23 cellular contexts compared by ENCODE assay signal in the genomic region with DNA sequence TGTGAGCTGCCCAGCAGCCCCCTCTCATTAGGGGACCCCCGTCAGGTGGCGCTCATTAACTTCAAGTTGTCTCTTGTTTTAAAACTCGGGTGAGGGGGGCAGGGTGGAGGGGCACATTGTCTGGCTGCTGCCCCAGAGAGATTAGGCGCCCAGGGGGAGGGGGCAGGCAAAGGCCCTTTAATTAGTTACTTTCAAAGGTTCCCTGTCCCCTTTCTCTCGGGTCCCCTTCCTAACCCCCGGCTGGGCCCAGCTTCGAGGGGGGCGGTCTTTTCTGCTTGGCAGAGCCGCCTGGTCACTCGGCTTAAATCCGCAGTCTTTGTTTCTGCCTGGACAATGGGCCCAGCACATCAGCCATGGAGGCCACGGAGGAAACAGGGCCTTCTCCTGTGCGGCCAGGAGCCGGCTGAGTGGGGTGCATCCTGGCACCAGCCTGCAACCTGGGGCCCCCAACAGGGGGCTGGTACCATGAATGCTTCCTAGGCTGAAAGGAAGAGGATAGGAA.
"Had no signal": no experiment of that assay in that cellular context is flagged by ENCODE, and none has a peak within 500 bp of the region (broad histone marks: within the 10 kb centered on the region; RNA-seq: fewer than 3 reads in every experiment).

No MANE protein-coding gene starts in this region.

- H3K4me3 ChIP-seq: MG63, SJCRH30 had no signal

- H3K27me3 ChIP-seq: MG63, SJCRH30 had no signal

- H3K36me3 ChIP-seq: MG63, SJCRH30 had no signal

- ATAC-seq: SK-N-SH treated with all-trans-retinoic acid at 6 μM for 48 hours had no signal

- DNase-seq: IMR-90, Karpas-422, KG1, MG63, NCI-H1092, NCI-H1105 treated with DMSO at 0.1 percent for 48 hours, NCI-H1417 treated with DMSO at 0.1 percent for 48 hours, NCI-H146, NCI-H1694 treated with DMSO at 0.1 percent for 48 hours, NCI-H1930, NCI-H2081, NCI-H2107, NCI-H2171, NCI-H226, NCI-H446, NCI-H510A, NCI-H524 treated with DMSO at 0.1 percent for 48 hours, NCI-H69, NCI-H774, RPMI8226, SHP77 treated with DMSO at 0.1 percent for 48 hours had no signal

- H3K9me3 ChIP-seq: MG63, SJCRH30 had no signal

- H3K27ac ChIP-seq: SJCRH30 had no signal
